Comparison of ENCODE assay signal across 8 cellular contexts in genomic region chr17:3723188-3723555, GRCh38. TPM values are rescaled to one million over a fixed set of nuclear protein-coding genes. Genes with fewer than 3 reads are reported as not detected.
DNase-seq lines count a peak whose midpoint lies in the region; ATAC-seq and TF ChIP-seq lines count a peak whose summit lies in the region.

No MANE protein-coding gene starts in this region.

- H3K36me3 ChIP-seq in CD4-positive, alpha-beta memory T cell (ENCODE audit: insufficient read depth, low read length): peaks cover 5% of the 10 kb centered on the region
- peaks cover 74% of the 10 kb centered on the region for H3K36me3 ChIP-seq in KOPT-K1 (ENCODE audit: insufficient read depth, low read length)
- H3K36me3 ChIP-seq in neural cell (ENCODE audit: insufficient read depth, low read length): no peaks in the 10 kb centered on the region

- H3F3A ChIP-seq in neural cell (ENCODE audit: insufficient read depth, low read length, poor library complexity, severe bottlenecking): peaks cover 5% of the 10 kb centered on the region

- H3K9me3 ChIP-seq in CD4-positive, alpha-beta memory T cell (ENCODE audit: control insufficient read depth in 1 of 2, low read length in 2 of 2): no peaks in the 10 kb centered on the region
- H3K9me3 ChIP-seq in KOPT-K1 (ENCODE audit: insufficient read depth, low read length, poor library complexity, severe bottlenecking) (no peaks in the 10 kb centered on the region), neural cell (ENCODE audit: low read length) (no peaks in the 10 kb centered on the region)

- H3K4me2 ChIP-seq in neural cell (ENCODE audit: low read length): peak overlapping the region; percentile 87

- no peaks in the 10 kb centered on the region for H3K27me3 ChIP-seq in CD4-positive, alpha-beta memory T cell (ENCODE audit: insufficient read depth, low read length)
- no peaks in the 10 kb centered on the region for H3K27me3 ChIP-seq in dorsolateral prefrontal cortex
- H3K27me3 ChIP-seq in neural cell (ENCODE audit: insufficient read depth, low read depth, low read length): no peaks in the 10 kb centered on the region

- no peak for TF ChIP-seq RAD21 in neural cell (conservative IDR thresholded peaks at IDR 0.05)

- H3K9me2 ChIP-seq in neural cell (ENCODE audit: insufficient read depth, low read length): no peaks in the 10 kb centered on the region

- no peaks in the 10 kb centered on the region for H4K20me1 ChIP-seq in neural cell (ENCODE audit: insufficient read depth)

- peaks cover 36% of the 10 kb centered on the region for H3K4me1 ChIP-seq in CD4-positive, alpha-beta memory T cell (ENCODE audit: insufficient read depth, low read length)

- peaks cover 7 to 18% of the 10 kb centered on the region in 2 donors for H3K36me3 Mint-ChIP-seq in CD4-positive, alpha-beta memory T cell

- peak overlapping the region; percentile 75 to 95 (median 93) for H3K27ac Mint-ChIP-seq in CD4-positive, alpha-beta memory T cell

- H3K9ac ChIP-seq in neural cell (ENCODE audit: low read length): peak overlapping the region; percentile 86

- H3K4me3 Mint-ChIP-seq in CD4-positive, alpha-beta memory T cell: peak overlapping the region; percentile 86 to 95 (median 94)

- no peak for TF ChIP-seq EP300 in neural cell (conservative IDR thresholded peaks at IDR 0.05; ENCODE audit: poor library complexity, severe bottlenecking)

- intact Hi-C loops in CD4-positive, alpha-beta memory T cell (cut with micrococcal nuclease): loop anchor here (1.0 to 10.0 kb wide), 4 partner anchors 12 to 422 kb away; partner anchors contain the start of genes CYB5D2, P2RX5 and ZZEF1
- intact Hi-C loops in dorsolateral prefrontal cortex (cut with DNase I): loop anchor here in 1 of 2 donors (2.0 to 5.0 kb wide), 2 partner anchors 54 to 124 kb away; partner anchors contain the start of genes EMC6, NCBP3 and TAX1BP3

- CTCF ChIA-PET in CD4-positive, alpha-beta memory T cell (lab: Charles Lee; ENCODE audit: partially characterized antibody): interaction anchor here (1.1 to 2.9 kb wide), 7 partner anchors 12 to 140 kb away, joined by 3 to 24 read pairs (median 7); no protein-coding TSS in a partner anchor

- H3K27me3 Mint-ChIP-seq in CD4-positive, alpha-beta memory T cell: no peaks in the 10 kb centered on the region

- no peak for DNase-seq in CD4-positive, alpha-beta memory T cell
- DNase-seq in dorsolateral prefrontal cortex (no peak), epidermal melanocyte (ENCODE audit: insufficient read length, low spot score) (no peak), middle frontal gyrus (ENCODE audit: extremely low spot score, low spot score) (no peak), HuH-7 (ENCODE audit: low spot score) (no peak)

- no peak for TF ChIP-seq CTCF in dorsolateral prefrontal cortex (IDR thresholded peaks at IDR 0.05 in 54 of 56, conservative IDR thresholded peaks at IDR 0.05 in 2 of 56; ENCODE audit: low read depth in 1 of 56, partially characterized antibody in 56 of 56)
- no peak for TF ChIP-seq CTCF in neural cell (IDR thresholded peaks at IDR 0.05; ENCODE audit: poor library complexity, severe bottlenecking)

- no peak for ATAC-seq in HG03469 (IDR thresholded peaks at IDR 0.05; ENCODE audit: unreplicated experiment)

- POLR2A ChIA-PET in CD4-positive, alpha-beta memory T cell (lab: Charles Lee; ENCODE audit: partially characterized antibody): interaction anchor here (0.6 to 3.1 kb wide), 11 partner anchors 11 to 418 kb away, joined by 3 to 39 read pairs (median 3); partner anchors contain the start of genes CAMKK1, EMC6, NCBP3 and P2RX5

- peaks cover 13% of the 10 kb centered on the region for H3K79me2 ChIP-seq in neural cell (replicated peaks; ENCODE audit: insufficient read depth, low read length)

- peak overlapping the region; percentile 74 for H3K27ac ChIP-seq in CD4-positive, alpha-beta memory T cell (ENCODE audit: low read depth, low read length)
- H3K27ac ChIP-seq in KOPT-K1 (ENCODE audit: low read depth, low read length, poor library complexity, severe bottlenecking): peak overlapping the region; percentile 98
- H3K27ac ChIP-seq in dorsolateral prefrontal cortex: peak overlapping the region in 57 of 59 donors; percentile 46 to 95 (median 83)
- H3K27ac ChIP-seq in neural cell (ENCODE audit: low read length): peak overlapping the region; percentile 76

- peaks cover 0 to 2% (median 0%) of the 10 kb centered on the region in 8 donors for H3K9me3 Mint-ChIP-seq in CD4-positive, alpha-beta memory T cell

- peaks cover 15 to 44% (median 28%) of the 10 kb centered on the region in 4 donors for H3K4me1 Mint-ChIP-seq in CD4-positive, alpha-beta memory T cell

- peak overlapping the region; percentile 59 to 95 for H3K4me3 ChIP-seq in CD4-positive, alpha-beta memory T cell (ENCODE audit: low read length in 2 of 2)
- H3K4me3 ChIP-seq in dorsolateral prefrontal cortex (peak overlapping the region; percentile 64 to 100 (median 93)), neural cell (ENCODE audit: low read length) (peak overlapping the region; percentile 78)

- H2AFZ ChIP-seq in neural cell (ENCODE audit: low read depth, low read length): peak overlapping the region; percentile 62

TF ChIP-seq in neural cell, 6 proteins besides CTCF, POLR2A, EP300 and RAD21:
- TF ChIP-seq POLR2AphosphoS5 (IDR thresholded peaks at IDR 0.05) (no peak), MXI1 (conservative IDR thresholded peaks at IDR 0.05; ENCODE audit: poor library complexity, severe bottlenecking) (no peak), REST (IDR thresholded peaks at IDR 0.05; ENCODE audit: borderline replicate concordance) (no peak), SMC3 (conservative IDR thresholded peaks at IDR 0.05; ENCODE audit: poor library complexity) (no peak), EZH2 (IDR thresholded peaks at IDR 0.05; ENCODE audit: borderline replicate concordance, insufficient read depth, low read length, poor library complexity, severe bottlenecking) (no peak), TAF1 (IDR thresholded peaks at IDR 0.05; ENCODE audit: low read depth) (no peak)

RNA-seq across cellular contexts. Expression of gene HASPIN, which starts 0.5 kb away (rescaled TPM):
- under 1 TPM; 0.28 to 0.41 TPM for total RNA-seq in CD4-positive, alpha-beta memory T cell
- under 1 TPM in 1 of 2 donors, not detected in 1; 0.29 TPM for polyA plus RNA-seq in CD4-positive, alpha-beta memory T cell
- under 1 TPM in 26 of 120 experiments, not detected in 94; 0.13 to 0.31 (median 0.18) TPM for total RNA-seq in dorsolateral prefrontal cortex
- 0.22 and 0.32 TPM in 2 replicates for polyA plus RNA-seq in neural cell
- 0.46 and 0.49 TPM in 2 replicates for polyA minus RNA-seq in neural cell

RNA-seq across cellular contexts. Expression of gene P2RX5, which starts 27.2 kb away (rescaled TPM):
- 10 to 100 TPM; 13.8 to 16.0 TPM for total RNA-seq in CD4-positive, alpha-beta memory T cell
- 10 to 100 TPM; 18.8 to 28.9 TPM for polyA plus RNA-seq in CD4-positive, alpha-beta memory T cell
- total RNA-seq in dorsolateral prefrontal cortex: 10 to 100 TPM in 114 of 120 experiments, 1 to 10 TPM in 6; 3.8 to 27.6 (median 16.9) TPM
- 7.0 and 9.0 TPM in 2 replicates for polyA plus RNA-seq in neural cell
- polyA minus RNA-seq in neural cell: 1.9 and 2.8 TPM in 2 replicates

RNA-seq across cellular contexts. Expression of gene EMC6, which starts 54.6 kb away (rescaled TPM):
- 10 to 100 TPM; 27.8 to 29.4 TPM for total RNA-seq in CD4-positive, alpha-beta memory T cell
- 100 to 1,000 TPM in 1 of 2 donors, 10 to 100 TPM in 1; 75.7 to 104 TPM for polyA plus RNA-seq in CD4-positive, alpha-beta memory T cell
- 10 to 100 TPM; 13.3 to 35.5 (median 25.3) TPM for total RNA-seq in dorsolateral prefrontal cortex
- polyA plus RNA-seq in neural cell: 61.7 and 87.8 TPM in 2 replicates
- polyA minus RNA-seq in neural cell: 22.8 and 30.9 TPM in 2 replicates

RNA-seq across cellular contexts. Expression of gene TAX1BP3, which starts 54.8 kb away (rescaled TPM):
- total RNA-seq in CD4-positive, alpha-beta memory T cell: 10 to 100 TPM; 12.7 to 13.2 TPM
- 10 to 100 TPM; 28.2 to 32.3 TPM for polyA plus RNA-seq in CD4-positive, alpha-beta memory T cell
- total RNA-seq in dorsolateral prefrontal cortex: 10 to 100 TPM; 19.0 to 75.8 (median 38.4) TPM
- 79.2 and 82.8 TPM in 2 replicates for polyA plus RNA-seq in neural cell
- 42.7 and 48.9 TPM in 2 replicates for polyA minus RNA-seq in neural cell
